ENCODE assay signal across 14 cellular contexts in the genomic region with DNA sequence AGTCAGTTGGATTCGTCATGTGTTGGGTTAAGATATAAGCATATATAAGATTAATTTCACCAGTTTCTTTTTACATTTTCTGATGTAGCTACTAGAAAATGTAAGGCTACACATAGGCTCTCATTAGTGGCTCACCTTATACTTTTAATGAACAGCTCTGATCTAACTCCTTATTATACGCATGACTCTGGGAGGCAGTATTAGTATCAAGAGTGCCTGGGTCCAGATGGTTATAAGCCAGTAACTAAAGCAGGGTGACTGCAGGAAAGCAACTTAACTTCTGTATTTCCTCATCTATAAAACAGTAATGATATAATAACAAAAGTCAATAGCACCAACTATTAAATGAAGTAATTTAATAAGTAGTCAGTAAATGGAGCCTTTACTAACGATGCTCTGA. TPM values are rescaled to one million over a fixed set of nuclear protein-coding genes. Genes with fewer than 3 reads are reported as not detected.
A peak's percentile ranks its signal among the peaks of the same experiment; 100 is the strongest.
DNase-seq lines count a peak whose midpoint lies in the region; ATAC-seq, FAIRE-seq and TF ChIP-seq lines count a peak whose summit lies in the region.
"Had no signal": no experiment of that assay in that cellular context is flagged by ENCODE, and none has a peak within 500 bp of the region (broad histone marks: within the 10 kb centered on the region; RNA-seq: fewer than 3 reads in every experiment).

No MANE protein-coding gene starts in this region.

- no peak overlapping the region for H2BK15ac ChIP-seq in mesendoderm (replicated peaks; ENCODE audit: low read depth)

- in situ Hi-C loops in GM13977 (cut with MboI; ENCODE audit: low pct_unique_long_range_greater_than_20kb, low sequenced_read_pairs, unreplicated experiment): no loop called here

- H3K79me1 ChIP-seq in mesendoderm (ENCODE audit: low read length): peaks cover 6% of the 10 kb centered on the region

- TF ChIP-seq EP300 in A549 (IDR thresholded peaks at IDR 0.05): no peak

- H3K56ac ChIP-seq in mesendoderm (ENCODE audit: low read length): no peak overlapping the region

- H3K4me2 ChIP-seq in A549 (peak overlapping the region; percentile 69; the same call in 2 of the 3 replicates), SU-DHL-6 (ENCODE audit: low read depth, low read length, poor library complexity, severe bottlenecking) (no peak overlapping the region), mesendoderm (ENCODE audit: low read length) (no peak overlapping the region)

- intact Hi-C loops in CD4-positive, alpha-beta memory T cell (cut with micrococcal nuclease): no loop called here
- intact Hi-C loops in tibial artery (cut with DNase I; ENCODE audit: low total_unique reads): no loop called here

- peaks cover 6% of the 10 kb centered on the region; the same call in 1 of the 2 replicates for H3F3A ChIP-seq in SU-DHL-6 (ENCODE audit: insufficient read depth)

- FAIRE-seq in A549 (lab: Jason Lieb, UNC): no peak

- H3K9me2 ChIP-seq in SU-DHL-6 (replicated peaks; ENCODE audit: insufficient read depth, low read length): no peaks in the 10 kb centered on the region

- H3K79me2 ChIP-seq in SU-DHL-6 (ENCODE audit: insufficient read depth, low read length) (no peaks in the 10 kb centered on the region), mesendoderm (ENCODE audit: control insufficient read depth, insufficient read depth, low read length) (peaks cover 3% of the 10 kb centered on the region)

- H3K36me3 Mint-ChIP-seq in CD4-positive, alpha-beta memory T cell: peaks cover 2 to 23% of the 10 kb centered on the region in 2 donors

- H3K18ac ChIP-seq in mesendoderm (ENCODE audit: low read length): no peak overlapping the region

- no peak for TF ChIP-seq RAD21 in A549 (conservative IDR thresholded peaks at IDR 0.05 in 1 of 2, IDR thresholded peaks at IDR 0.05 in 1 of 2)

- no peaks in the 10 kb centered on the region for H3K27me3 ChIP-seq in CD4-positive, alpha-beta memory T cell (ENCODE audit: insufficient read depth, low read length)
- H3K27me3 ChIP-seq in SU-DHL-6 (ENCODE audit: low read length) (no peaks in the 10 kb centered on the region), tibial artery (peaks cover 0 to 5% of the 10 kb centered on the region in 2 donors), mesendoderm (ENCODE audit: insufficient read depth, low read length, poor library complexity) (no peaks in the 10 kb centered on the region)

- H3K4me1 ChIP-seq in A549: peaks cover 6% of the 10 kb centered on the region; the same call in 2 of the 3 replicates
- peaks cover 32% of the 10 kb centered on the region for H3K4me1 ChIP-seq in CD4-positive, alpha-beta memory T cell (ENCODE audit: insufficient read depth, low read length)
- H3K4me1 ChIP-seq in tibial artery: peaks cover 0 to 25% (median 11%) of the 10 kb centered on the region in 4 donors
- H3K4me1 ChIP-seq in mesendoderm (ENCODE audit: control insufficient read depth, low read depth, low read length): no peaks in the 10 kb centered on the region
- H3K4me1 ChIP-seq: BE2C had no signal

- no peak overlapping the region for H4K8ac ChIP-seq in mesendoderm (ENCODE audit: low read depth, low read length)

- H3K27ac ChIP-seq in A549 (no peak overlapping the region), SU-DHL-6 (ENCODE audit: low read depth, low read length) (no peak overlapping the region), tibial artery (no peak overlapping the region), mesendoderm (ENCODE audit: low read depth, low read length) (no peak overlapping the region)
- peak overlapping the region; percentile 85 for H3K27ac ChIP-seq in CD4-positive, alpha-beta memory T cell (ENCODE audit: low read depth, low read length)

- H3K4me3 Mint-ChIP-seq in CD4-positive, alpha-beta memory T cell: peak overlapping the region in 6 of 8 donors; percentile 38 to 98 (median 94)

- CTCF ChIA-PET in A549 (lab: Yijun Ruan, JAX): interaction anchor here (0.8 to 1.6 kb wide), 2 partner anchors 42 to 372 kb away, joined by 3 read pairs; no protein-coding TSS in a partner anchor
- CTCF ChIA-PET in CD4-positive, alpha-beta memory T cell (lab: Charles Lee; ENCODE audit: partially characterized antibody): interaction anchor here (0.6 to 6.9 kb wide), 20 partner anchors 10 to 569 kb away, joined by 3 to 76 read pairs (median 5); no protein-coding TSS in a partner anchor

- H3K4me3 ChIP-seq in A549: no peak overlapping the region
- no peak overlapping the region for H3K4me3 ChIP-seq in CD4-positive, alpha-beta memory T cell (ENCODE audit: low read length in 2 of 2)
- H3K4me3 ChIP-seq in SU-DHL-6 (ENCODE audit: insufficient read depth, low read length, poor library complexity, severe bottlenecking): no peak overlapping the region
- H3K4me3 ChIP-seq in tibial artery: no peak overlapping the region
- no peak overlapping the region for H3K4me3 ChIP-seq in mesendoderm (ENCODE audit: low read length)

- DNase-seq in A549 (ENCODE audit: low read depth in 1 of 2, low spot score in 1 of 2) (no peak), globus pallidus (ENCODE audit: low spot score) (peak; percentile 51), tibial artery (no peak), mesendoderm (no peak), GM13977 (ENCODE audit: low spot score) (no peak)
- no peak for DNase-seq in CD4-positive, alpha-beta memory T cell
- DNase-seq: amniotic stem cell, BE2C, HCEC 1CT, KBM-7, NCI-H187 treated with DMSO at 0.1 percent for 48 hours, NCI-H69 had no signal

- H3K27ac Mint-ChIP-seq in CD4-positive, alpha-beta memory T cell: peak overlapping the region; percentile 96 to 99 (median 98)

- no peaks in the 10 kb centered on the region for H4K20me1 ChIP-seq in SU-DHL-6 (ENCODE audit: low read depth, low read length)

- POLR2A ChIA-PET in A549 (lab: Yijun Ruan, JAX): no interaction called here
- POLR2A ChIA-PET in CD4-positive, alpha-beta memory T cell (lab: Charles Lee; ENCODE audit: partially characterized antibody): interaction anchor here (0.9 to 7.3 kb wide), 13 partner anchors 10 to 1758 kb away, joined by 3 to 123 read pairs (median 17); no protein-coding TSS in a partner anchor

- peaks cover 30 to 50% (median 39%) of the 10 kb centered on the region in 4 donors for H3K4me1 Mint-ChIP-seq in CD4-positive, alpha-beta memory T cell

- peaks cover 0 to 13% (median 3%) of the 10 kb centered on the region in 8 donors for H3K9me3 Mint-ChIP-seq in CD4-positive, alpha-beta memory T cell

- H3K9ac ChIP-seq in SU-DHL-6 (ENCODE audit: low read length): no peak overlapping the region
- H3K9ac ChIP-seq in mesendoderm (ENCODE audit: low read length): no peak overlapping the region

- H4K5ac ChIP-seq in mesendoderm (ENCODE audit: low read length): no peak overlapping the region

- no peak for TF ChIP-seq POLR2A in A549 (IDR thresholded peaks at IDR 0.05; ENCODE audit: low read length)

- WGBS in A549 (ENCODE audit: missing lambda C conversion rate): 88% methylated on average over 3 of the region's 3 CpGs
- WGBS in mesendoderm (ENCODE audit: extremely low coverage, insufficient coverage, low lambda C conversion rate): no CpG with 5 or more reads among the region's 3 CpGs

- no peak overlapping the region for H2BK120ac ChIP-seq in mesendoderm (ENCODE audit: low read depth, low read length)

- no peaks in the 10 kb centered on the region; the same call in 2 of the 3 replicates for H3K9me3 ChIP-seq in A549
- H3K9me3 ChIP-seq in CD4-positive, alpha-beta memory T cell (ENCODE audit: control insufficient read depth in 1 of 2, low read length in 2 of 2): no peaks in the 10 kb centered on the region
- no peaks in the 10 kb centered on the region for H3K9me3 ChIP-seq in SU-DHL-6 (ENCODE audit: insufficient read depth, low read length)
- no peaks in the 10 kb centered on the region for H3K9me3 ChIP-seq in tibial artery
- H3K9me3 ChIP-seq: BE2C had no signal

- TF ChIP-seq CTCF in A549 (IDR thresholded peaks at IDR 0.05) (no peak), SU-DHL-6 (IDR thresholded peaks at IDR 0.05; ENCODE audit: insufficient read depth, low read length, poor library complexity, severe bottlenecking) (no peak), tibial artery (IDR thresholded peaks at IDR 0.05) (no peak), GM13977 (IDR thresholded peaks at IDR 0.05; ENCODE audit: extremely low read depth, insufficient read depth, missing control alignments) (no peak)

- peak overlapping the region; percentile 70 for H2AFZ ChIP-seq in SU-DHL-6 (ENCODE audit: low read depth, low read length, severe bottlenecking)

- ATAC-seq in A549 (no peak), GM19395 (IDR thresholded peaks at IDR 0.05; ENCODE audit: unreplicated experiment) (no peak)

- no peaks in the 10 kb centered on the region for H3K36me3 ChIP-seq in CD4-positive, alpha-beta memory T cell (ENCODE audit: insufficient read depth, low read length)
- H3K36me3 ChIP-seq in SU-DHL-6 (ENCODE audit: low read length) (no peaks in the 10 kb centered on the region), tibial artery (no peaks in the 10 kb centered on the region), mesendoderm (ENCODE audit: control insufficient read depth, insufficient read depth, low read length) (no peaks in the 10 kb centered on the region)
- H3K36me3 ChIP-seq: BE2C had no signal

- H2AK5ac ChIP-seq in mesendoderm (ENCODE audit: low read length): no peak overlapping the region

- H3K27me3 Mint-ChIP-seq in CD4-positive, alpha-beta memory T cell: peaks cover 2 to 3% of the 10 kb centered on the region in 2 donors

- no peak overlapping the region for H3K4ac ChIP-seq in mesendoderm (ENCODE audit: low read depth, low read length)

- no peak overlapping the region for H2BK5ac ChIP-seq in mesendoderm (ENCODE audit: low read length)

- H3K23ac ChIP-seq in mesendoderm (ENCODE audit: low read length): no peak overlapping the region

TF ChIP-seq in A549, 52 proteins besides CTCF, POLR2A, EP300 and RAD21 (continues in another document):
- no peak for TF ChIP-seq NR3C1 (IDR thresholded peaks at IDR 0.05)

RNA-seq across cellular contexts. Expression of a gene that starts 1.4 kb away (rescaled TPM):
- 6.1 and 13.3 TPM in 2 replicates for polyA plus RNA-seq in A549 (2011; rRNA removed)
- 1.3 and 1.8 TPM in 2 replicates for polyA plus RNA-seq in A549 (2012; cell fraction: cytosol; rRNA removed)
- 1.4 and 4.0 TPM in 2 replicates for polyA plus RNA-seq in A549 (2012; cell fraction: nucleus; rRNA removed)
- 2.3 to 3.2 TPM (median 2.6 TPM) in 3 replicates for polyA plus RNA-seq in A549 (2017; fragmentation: RNase III; extraction: RNeasy Plus Mini Kit Qiagen cat#74134 plus additional on column Dnase treatment)
- 27.3 and 29.8 TPM in 2 replicates for polyA minus RNA-seq in A549 (2011; rRNA and poly(A)+ RNA removed)
- 100 to 1,000 TPM; 123 to 131 TPM for total RNA-seq in CD4-positive, alpha-beta memory T cell
- 10 to 100 TPM; 45.1 to 99.4 TPM for polyA plus RNA-seq in CD4-positive, alpha-beta memory T cell
- 8.9 TPM for polyA plus RNA-seq in mesendoderm (2013, experiment 1 of 2)
- polyA plus RNA-seq in mesendoderm (2013, experiment 2 of 2): 9.3 TPM
